In the genomic region with DNA sequence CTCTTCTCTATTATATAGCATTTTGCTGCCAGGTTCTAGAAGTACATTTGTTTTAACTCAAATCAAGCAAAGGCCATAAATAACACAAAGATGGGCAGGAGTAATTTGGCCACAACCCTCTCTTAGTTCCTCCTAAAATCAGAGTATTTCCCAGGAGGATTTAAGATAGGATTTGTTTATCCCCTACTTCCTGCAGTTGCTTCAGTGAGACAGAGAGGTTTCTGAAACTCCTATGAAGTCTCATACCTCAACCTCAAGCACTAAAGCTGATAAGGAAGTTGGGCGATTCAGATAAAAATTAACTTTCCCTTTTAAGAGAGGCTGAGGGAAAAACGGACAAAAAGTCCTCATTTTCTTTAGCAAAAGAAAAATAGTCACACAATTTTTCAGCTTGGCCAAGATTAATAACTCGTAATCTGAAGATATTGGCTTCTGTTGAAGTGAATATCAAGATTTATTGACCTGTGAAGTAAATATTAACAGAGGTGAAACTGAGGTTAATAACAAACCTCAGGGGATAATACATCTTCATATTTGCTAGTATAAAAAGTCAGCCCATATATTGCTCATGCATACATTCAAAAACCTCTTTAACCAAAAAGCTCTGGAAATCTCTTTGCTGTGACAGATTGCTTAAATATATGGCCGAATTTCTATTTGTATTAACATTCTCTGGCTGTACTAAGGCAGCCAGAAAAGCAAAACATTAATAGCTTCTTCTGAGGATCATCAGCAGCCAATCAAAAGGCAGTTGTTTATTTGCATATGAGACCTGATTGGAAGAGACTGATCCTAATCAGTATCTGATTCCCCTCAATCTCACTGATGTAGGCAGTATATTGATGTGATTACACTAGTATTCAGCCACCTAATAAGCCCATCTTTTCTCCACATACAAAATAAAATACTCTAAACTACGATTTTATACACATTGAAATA, we compare ENCODE assay signal across 12 cellular contexts.
DNase-seq lines count a peak whose midpoint lies in the region; ATAC-seq and TF ChIP-seq lines count a peak whose summit lies in the region.
"Had no signal": no experiment of that assay in that cellular context is flagged by ENCODE, and none has a peak within 500 bp of the region (broad histone marks: within the 10 kb centered on the region; RNA-seq: fewer than 3 reads in every experiment).

No MANE protein-coding gene starts in this region.

- no peak for DNase-seq in progenitor cell of endocrine pancreas (ENCODE audit: low spot score, unreplicated experiment)
- DNase-seq in effector CD8-positive, alpha-beta T cell (lab: John Stamatoyannopoulos, UW), result no peak
- DNase-seq in activated T-cell treated with anti-CD3 and anti-CD28 coated beads, Interleukin-2, amount 50 U/mL, for 24 hours, result no peak
- no peak for DNase-seq in GM20000 (ENCODE audit: low spot score)
- no peak for DNase-seq in GF-D8 (lab: John Stamatoyannopoulos, UW)
- DNase-seq: activated B cell treated with CpG ODN at 0.5 μM for 24 hours; activated gamma-delta T cell treated with Interleukin-2 at 50 U/mL for 16 hours; effector memory CD4-positive, alpha-beta T cell; Kasumi-1 had no signal

- TF ChIP-seq CTCF in progenitor cell of endocrine pancreas (IDR thresholded peaks at IDR 0.05; ENCODE audit: unreplicated experiment) (no peak), GM20000 (IDR thresholded peaks at IDR 0.05; ENCODE audit: extremely low read depth, missing control alignments) (no peak)

- no peaks in the 10 kb centered on the region for H3K27me3 Mint-ChIP-seq in progenitor cell of endocrine pancreas
- H3K27me3 Mint-ChIP-seq in activated T-cell treated with anti-CD3 and anti-CD28 coated beads, Interleukin-2, amount 50 U/mL, for 24 hours, result no peaks in the 10 kb centered on the region

- ATAC-seq in GM19372 (IDR thresholded peaks at IDR 0.05; ENCODE audit: low read depth, unreplicated experiment), result peak; percentile 58
- ATAC-seq in HG02943 (IDR thresholded peaks at IDR 0.05; ENCODE audit: low read depth, unreplicated experiment), result peak; percentile 75
- peak; percentile 32; the same call in 1 of the 3 replicates for ATAC-seq in SK-N-SH treated with all-trans-retinoic acid at 6 μM for 48 hours

- peak overlapping the region; percentile 89 for H3K27ac Mint-ChIP-seq in progenitor cell of endocrine pancreas
- no peak overlapping the region for H3K27ac Mint-ChIP-seq in activated T-cell treated with anti-CD3 and anti-CD28 coated beads, Interleukin-2, amount 50 U/mL, for 24 hours
- H3K27ac Mint-ChIP-seq: activated B cell treated with CpG ODN at 0.5 μM for 24 hours had no signal

- H3K9me3 Mint-ChIP-seq in progenitor cell of endocrine pancreas (ENCODE audit: low read depth), result peaks cover 4% of the 10 kb centered on the region
- no peaks in the 10 kb centered on the region for H3K9me3 Mint-ChIP-seq in activated T-cell treated with anti-CD3 and anti-CD28 coated beads, Interleukin-2, amount 50 U/mL, for 24 hours
- H3K9me3 Mint-ChIP-seq: activated B cell treated with CpG ODN at 0.5 μM for 24 hours had no signal

- peak overlapping the region; percentile 51 for H3K4me3 Mint-ChIP-seq in progenitor cell of endocrine pancreas (ENCODE audit: low read depth)
- H3K4me3 Mint-ChIP-seq in activated T-cell treated with anti-CD3 and anti-CD28 coated beads, Interleukin-2, amount 50 U/mL, for 24 hours, result no peak overlapping the region
- H3K4me3 Mint-ChIP-seq: activated B cell treated with CpG ODN at 0.5 μM for 24 hours had no signal

- peaks cover 62% of the 10 kb centered on the region for H3K4me1 Mint-ChIP-seq in progenitor cell of endocrine pancreas (ENCODE audit: low read depth)
- H3K4me1 Mint-ChIP-seq in activated T-cell treated with anti-CD3 and anti-CD28 coated beads, Interleukin-2, amount 50 U/mL, for 24 hours (ENCODE audit: low read depth), result no peaks in the 10 kb centered on the region

- H3K36me3 Mint-ChIP-seq in progenitor cell of endocrine pancreas (ENCODE audit: insufficient read depth), result peaks cover 1% of the 10 kb centered on the region
- H3K36me3 Mint-ChIP-seq in activated T-cell treated with anti-CD3 and anti-CD28 coated beads, Interleukin-2, amount 50 U/mL, for 24 hours (ENCODE audit: low read depth), result no peaks in the 10 kb centered on the region

TF ChIP-seq in SK-N-SH treated with all-trans-retinoic acid at 6 μM for 48 hours, 23 proteins besides CTCF, POLR2A, EP300 and RAD21:
- TF ChIP-seq ZFP30 (CRISPR knock-in tag; IDR thresholded peaks at IDR 0.05) (no peak), PPARA (CRISPR knock-in tag; IDR thresholded peaks at IDR 0.05; ENCODE audit: borderline replicate concordance) (no peak)
- TF ChIP-seq, protein P1, sequence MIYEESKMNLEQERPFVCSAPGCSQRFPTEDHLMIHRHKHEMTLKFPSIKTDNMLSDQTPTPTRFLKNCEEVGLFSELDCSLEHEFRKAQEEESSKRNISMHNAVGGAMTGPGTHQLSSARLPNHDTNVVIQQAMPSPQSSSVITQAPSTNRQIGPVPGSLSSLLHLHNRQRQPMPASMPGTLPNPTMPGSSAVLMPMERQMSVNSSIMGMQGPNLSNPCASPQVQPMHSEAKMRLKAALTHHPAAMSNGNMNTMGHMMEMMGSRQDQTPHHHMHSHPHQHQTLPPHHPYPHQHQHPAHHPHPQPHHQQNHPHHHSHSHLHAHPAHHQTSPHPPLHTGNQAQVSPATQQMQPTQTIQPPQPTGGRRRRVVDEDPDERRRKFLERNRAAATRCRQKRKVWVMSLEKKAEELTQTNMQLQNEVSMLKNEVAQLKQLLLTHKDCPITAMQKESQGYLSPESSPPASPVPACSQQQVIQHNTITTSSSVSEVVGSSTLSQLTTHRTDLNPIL (CRISPR knock-in tag; IDR thresholded peaks at IDR 0.05; ENCODE audit: low read depth), result no peak
TF ChIP-seq in SK-N-SH treated with all-trans-retinoic acid at 6 μM for 48 hours: peak in this region for 0.
